In the genomic region with DNA sequence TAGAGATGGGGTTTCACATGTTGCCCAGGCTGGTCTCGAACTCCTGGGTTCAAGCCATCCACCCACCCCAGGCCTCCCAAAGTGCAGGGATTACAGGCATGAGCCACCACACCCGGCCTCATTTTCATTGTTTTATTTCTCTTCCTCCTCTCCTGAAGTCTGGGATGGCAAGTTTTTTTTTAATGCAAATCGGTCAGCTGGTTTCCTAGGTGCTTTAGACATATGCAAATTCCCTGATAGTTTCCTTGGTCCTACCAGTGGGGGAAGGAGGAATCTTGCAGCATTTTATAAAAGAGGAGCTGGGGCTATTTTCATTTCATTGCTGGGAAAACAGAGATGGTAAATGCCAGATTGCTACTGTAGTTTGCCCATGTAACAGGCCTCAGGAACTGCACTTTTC, we compare ENCODE assay signal across 21 cellular contexts.
"Had no signal": no experiment of that assay in that cellular context is flagged by ENCODE, and none has a peak within 500 bp of the region (broad histone marks: within the 10 kb centered on the region; RNA-seq: fewer than 3 reads in every experiment).

No MANE protein-coding gene starts in this region.

- H3K36me3 ChIP-seq: gastrocnemius medialis, neutrophil, pancreas, right lobe of liver, suprapubic skin had no signal

- DNase-seq: dorsolateral prefrontal cortex; effector CD4-positive, alpha-beta T cell; foreskin fibroblast; gastrocnemius medialis; head of caudate nucleus; kidney; natural killer cell; pancreas; right lobe of liver; stimulated activated CD4-positive, alpha-beta T cell treated with anti-CD3 and anti-CD28 coated beads, Interleukin-12 subunit alpha, Interleukin-12 subunit beta, amount 100 ng/mL, for 4 hours; stimulated activated CD4-positive, alpha-beta T cell treated with anti-CD3 and anti-CD28 coated beads, Interleukin-1b, Interleukin-23, amount 100 ng/mL, for 48 hours; stimulated activated CD4-positive, alpha-beta T cell treated with anti-CD3 and anti-CD28 coated beads, Interleukin-4, amount 100 ng/mL, for 1 hour; stimulated activated CD8-positive, alpha-beta memory T cell treated with anti-CD3 and anti-CD28 coated beads, Interleukin-4, amount 100 ng/mL, for 48 hours; stimulated activated naive CD4-positive, alpha-beta T cell; stimulated activated naive CD8-positive, alpha-beta T cell treated with anti-CD3 and anti-CD28 coated beads, Interleukin-15, amount 100 ng/mL, for 72 hours; trophoblast cell had no signal

- H3K4me1 ChIP-seq: gastrocnemius medialis, pancreas, right lobe of liver had no signal

- H3K9me3 ChIP-seq: gastrocnemius medialis, neutrophil, pancreas, right lobe of liver, suprapubic skin had no signal

- H3K4me3 ChIP-seq: dorsolateral prefrontal cortex, gastrocnemius medialis, lung, pancreas, right lobe of liver, smooth muscle cell, suprapubic skin had no signal

- H3K27me3 ChIP-seq: dorsolateral prefrontal cortex, gastrocnemius medialis, neutrophil, pancreas, right lobe of liver, suprapubic skin had no signal

- FAIRE-seq: kidney, pancreas had no signal

- H3K27ac ChIP-seq: dorsolateral prefrontal cortex, epithelial cell of prostate, gastrocnemius medialis, neutrophil, pancreas, right lobe of liver, suprapubic skin had no signal
